ENCODE assay signal across 26 cellular contexts in genomic region chr7:37141742-37142141, GRCh38.
DNase-seq lines count a peak whose midpoint lies in the region; ATAC-seq, FAIRE-seq and TF ChIP-seq lines count a peak whose summit lies in the region.
"Had no signal": no experiment of that assay in that cellular context is flagged by ENCODE, and none has a peak within 500 bp of the region (broad histone marks: within the 10 kb centered on the region; RNA-seq: fewer than 3 reads in every experiment).

No MANE protein-coding gene starts in this region.

- no peaks in the 10 kb centered on the region for H3K4me1 Mint-ChIP-seq in activated T-helper 17 cell treated with anti-CD3 and anti-CD28 coated beads, Interleukin-2, amount 50 U/mL, for 72 hours
- H3K4me1 Mint-ChIP-seq in activated naive CD4-positive, alpha-beta T cell treated with anti-CD3 and anti-CD28 coated beads, Interleukin-2, amount 10 ng/mL, durations not matched to agents 7 days and 5 days = no peaks in the 10 kb centered on the region
- H3K4me1 Mint-ChIP-seq: neural crest cell had no signal

- H3K27me3 Mint-ChIP-seq in activated T-helper 17 cell treated with anti-CD3 and anti-CD28 coated beads, Interleukin-2, amount 50 U/mL, for 72 hours = no peaks in the 10 kb centered on the region
- H3K27me3 Mint-ChIP-seq in activated naive CD4-positive, alpha-beta T cell treated with anti-CD3 and anti-CD28 coated beads, Interleukin-2, amount 10 ng/mL, durations not matched to agents 7 days and 5 days = no peaks in the 10 kb centered on the region
- H3K27me3 Mint-ChIP-seq: activated naive CD8-positive, alpha-beta T cell; CD4-positive, CD25-positive, alpha-beta regulatory T cell had no signal

- intact Hi-C loops in HepG2 (cut with micrococcal nuclease; ENCODE audit: unreplicated experiment) = no loop called here

- H3K79me2 ChIP-seq in HepG2 (ENCODE audit: insufficient read depth, low read length) = no peaks in the 10 kb centered on the region

- peaks cover 14% of the 10 kb centered on the region for H3K9me3 ChIP-seq in HepG2 (ENCODE audit: low read length)
- H3K9me3 ChIP-seq: SJSA1 had no signal

- no peak for DNase-seq in AG09319 (ENCODE audit: extremely low read depth, low read depth)
- DNase-seq in LHCN-M2 (ENCODE audit: low read depth) = peak; percentile 12
- peak; percentile 6 for DNase-seq in dermis blood vessel endothelial cell
- DNase-seq in HepG2 (ENCODE audit: low spot score) = no peak
- DNase-seq in T-helper 2 cell = no peak
- DNase-seq in activated naive CD4-positive, alpha-beta T cell treated with anti-CD3 and anti-CD28 coated beads, Interleukin-2, amount 10 ng/mL, durations not matched to agents 7 days and 5 days = no peak
- DNase-seq in NCI-H345 (lab: John Stamatoyannopoulos, UW) = no peak
- DNase-seq: activated CD4-positive, alpha-beta T cell treated with anti-CD3 and anti-CD28 coated beads, Interleukin-2, amount 50 U/mL, for 1 hour; CD4-positive, CD25-positive, alpha-beta regulatory T cell; effector CD4-positive, alpha-beta T cell; erythroblast; islet precursor cell; lower lobe of right lung; NCI-H1436 treated with DMSO at 0.1 percent for 48 hours; NCI-H510A treated with DMSO at 0.1 percent for 48 hours; NK-92 treated with Interleukin-12 subunit alpha and Interleukin-12 subunit beta, amount 100 ng/mL, for 24 hours; posterior cingulate gyrus; stimulated activated naive CD8-positive, alpha-beta T cell treated with anti-CD3 and anti-CD28 coated beads, Interleukin-15, Interleukin-2, amounts not matched to agents 100 U/mL and 50 U/mL, for 24 hours had no signal

- no peak overlapping the region for H3K4me2 ChIP-seq in HepG2 (ENCODE audit: low read depth, low read length)
- H3K4me2 ChIP-seq: GM23338 had no signal

- TF ChIP-seq RAD21 in HepG2 (CRISPR knock-in tag; IDR thresholded peaks at IDR 0.05) = no peak

- CTCF ChIA-PET in HepG2 (lab: Yijun Ruan, JAX; ENCODE audit: low intra/inter-chr PET ratio, low total read pairs) = no interaction called here
- CTCF ChIA-PET in activated naive CD4-positive, alpha-beta T cell treated with anti-CD3 and anti-CD28 coated beads, Interleukin-2, amount 10 ng/mL, durations not matched to agents 7 days and 5 days (lab: Charles Lee) = no interaction called here

- peaks cover 40% of the 10 kb centered on the region for H3K36me3 Mint-ChIP-seq in activated T-helper 17 cell treated with anti-CD3 and anti-CD28 coated beads, Interleukin-2, amount 50 U/mL, for 72 hours (ENCODE audit: low read depth)
- H3K36me3 Mint-ChIP-seq in activated naive CD4-positive, alpha-beta T cell treated with anti-CD3 and anti-CD28 coated beads, Interleukin-2, amount 10 ng/mL, durations not matched to agents 7 days and 5 days = peaks cover 47% of the 10 kb centered on the region

- POLR2A ChIA-PET in HepG2 (lab: Yijun Ruan, JAX) = no interaction called here

- peaks cover 23% of the 10 kb centered on the region for H3K4me1 ChIP-seq in HepG2 (ENCODE audit: insufficient read depth, low read length)
- H3K4me1 ChIP-seq: lower lobe of right lung, SJSA1, vagina had no signal

- FAIRE-seq in HepG2 (lab: Jason Lieb, UNC) = no peak

- TF ChIP-seq EP300 in HepG2 (IDR thresholded peaks at IDR 0.05; ENCODE audit: low read depth in 2 of 2, low read length in 2 of 2) (no peak), HepG2 (CRISPR knock-in tag; IDR thresholded peaks at IDR 0.05; ENCODE audit: borderline replicate concordance) (no peak)

- WGBS in HepG2 (ENCODE audit: low lambda C conversion rate) = 87% methylated on average over 2 of the region's 2 CpGs

- H3K9ac ChIP-seq in HepG2 (ENCODE audit: insufficient read depth, low read depth, low read length) = no peak overlapping the region

- H3K27me3 ChIP-seq in HepG2 (ENCODE audit: control insufficient read depth in 1 of 2, insufficient read depth in 2 of 2, low read length in 2 of 2) = no peaks in the 10 kb centered on the region
- H3K27me3 ChIP-seq: SJSA1, vagina had no signal

- ATAC-seq in HepG2 = no peak
- no peak for ATAC-seq in activated T-helper 17 cell treated with anti-CD3 and anti-CD28 coated beads, Interleukin-2, amount 50 U/mL, for 72 hours (replicated peaks)
- ATAC-seq: GM23338; lower lobe of right lung; sciatic nerve; stimulated activated naive CD8-positive, alpha-beta T cell treated with anti-CD3 and anti-CD28 coated beads, Interleukin-15, Interleukin-2, amounts not matched to agents 100 U/mL and 50 U/mL, for 24 hours had no signal

- no peaks in the 10 kb centered on the region for H4K20me1 ChIP-seq in HepG2 (ENCODE audit: insufficient read depth, low read length)

- BruUV-seq in HepG2 (replicated peaks; lab: Mats Ljungman, UMichigan) = no TSS peak

- no peak overlapping the region for H3K27ac ChIP-seq in HepG2 (ENCODE audit: extremely low read length, insufficient read depth, low read length)
- H3K27ac ChIP-seq: lower lobe of right lung, SJSA1, vagina had no signal

- peaks cover 4% of the 10 kb centered on the region for H3K9me3 Mint-ChIP-seq in activated T-helper 17 cell treated with anti-CD3 and anti-CD28 coated beads, Interleukin-2, amount 50 U/mL, for 72 hours
- H3K9me3 Mint-ChIP-seq in activated naive CD4-positive, alpha-beta T cell treated with anti-CD3 and anti-CD28 coated beads, Interleukin-2, amount 10 ng/mL, durations not matched to agents 7 days and 5 days = peaks cover 34% of the 10 kb centered on the region

- no peaks in the 10 kb centered on the region for H3K36me3 ChIP-seq in HepG2 (replicated peaks in 1 of 2; ENCODE audit: control insufficient read depth in 1 of 2, insufficient read depth in 2 of 2, low read length in 2 of 2)
- H3K36me3 ChIP-seq: lower lobe of right lung, SJSA1, vagina had no signal

- no peak overlapping the region for H2AFZ ChIP-seq in HepG2 (ENCODE audit: low read length)
- H2AFZ ChIP-seq: GM23338 had no signal

- no peak overlapping the region for H3K27ac Mint-ChIP-seq in activated T-helper 17 cell treated with anti-CD3 and anti-CD28 coated beads, Interleukin-2, amount 50 U/mL, for 72 hours
- H3K27ac Mint-ChIP-seq in activated naive CD4-positive, alpha-beta T cell treated with anti-CD3 and anti-CD28 coated beads, Interleukin-2, amount 10 ng/mL, durations not matched to agents 7 days and 5 days = no peak overlapping the region
- H3K27ac Mint-ChIP-seq: GM23338; T-helper 2 cell treated with Interferon-gamma antibody and Interleukin-4, amounts not matched to agents 5 μg/mL and 100 μg/mL, for 36 hours had no signal

- H3K4me3 ChIP-seq in HepG2 (replicated peaks in 1 of 3; ENCODE audit: insufficient read depth in 1 of 3, low read depth in 2 of 3, low read length in 3 of 3) = no peak overlapping the region
- H3K4me3 ChIP-seq: GM23338, lower lobe of right lung, SJSA1, vagina had no signal

- no peak overlapping the region for H3K4me3 Mint-ChIP-seq in activated T-helper 17 cell treated with anti-CD3 and anti-CD28 coated beads, Interleukin-2, amount 50 U/mL, for 72 hours
- H3K4me3 Mint-ChIP-seq in activated naive CD4-positive, alpha-beta T cell treated with anti-CD3 and anti-CD28 coated beads, Interleukin-2, amount 10 ng/mL, durations not matched to agents 7 days and 5 days = no peak overlapping the region
- H3K4me3 Mint-ChIP-seq: activated naive CD8-positive, alpha-beta T cell; CD4-positive, CD25-positive, alpha-beta regulatory T cell; GM23338; neural crest cell; T-helper 2 cell treated with Interferon-gamma antibody and Interleukin-4, amounts not matched to agents 5 μg/mL and 100 μg/mL, for 36 hours had no signal

- TF ChIP-seq CTCF in AG09319 (IDR thresholded peaks at IDR 0.05; ENCODE audit: low read depth, low read length) (peak; percentile 14; the same call in 1 of the 2 replicates), HepG2 (CRISPR knock-in tag; IDR thresholded peaks at IDR 0.05) (peak; percentile 48)

- TF ChIP-seq POLR2A in HepG2 (IDR thresholded peaks at IDR 0.05; ENCODE audit: insufficient read depth in 1 of 2, low read depth in 2 of 2, low read length in 2 of 2) = no peak

- in situ Hi-C loops in HepG2 (cut with HindIII; ENCODE audit: extremely low pct_ligation_motif_present, low pct_unique_long_range_greater_than_20kb) = no loop called here

TF ChIP-seq in HepG2, 621 proteins besides CTCF, POLR2A, EP300 and RAD21:
- TF ChIP-seq JUN (CRISPR knock-in tag; IDR thresholded peaks at IDR 0.05) (no peak), STAG1 (CRISPR knock-in tag; IDR thresholded peaks at IDR 0.05) (peak; percentile 64)
TF ChIP-seq in HepG2: peak in this region for 1.

Comparison
In these comparisons a context has a peak if more than half of its experiments do, and no peak if none do; other contexts are left out.
1. DNase-seq: peak in LHCN-M2 (single experiment) and dermis blood vessel endothelial cell (single experiment); none in AG09319 (single experiment), HepG2 (single experiment), T-helper 2 cell (0 of 5), activated naive CD4-positive, alpha-beta T cell treated with anti-CD3 and anti-CD28 coated beads, Interleukin-2, amount 10 ng/mL, durations not matched to agents 7 days and 5 days (single experiment) and NCI-H345 (single experiment).